ENCODE assay signal across 13 cellular contexts in genomic region chr2:23603156-23603555, GRCh38.
"Had no signal": no experiment of that assay in that cellular context is flagged by ENCODE, and none has a peak within 500 bp of the region (broad histone marks: within the 10 kb centered on the region; RNA-seq: fewer than 3 reads in every experiment).

No MANE protein-coding gene starts in this region.

- H3K27ac ChIP-seq: ascending aorta, breast epithelium, epithelial cell of prostate, SJCRH30 had no signal

- DNase-seq: activated CD4-positive, alpha-beta T cell treated with anti-CD3 and anti-CD28 coated beads, Interleukin-2, amount 10 ng/mL, durations not matched to agents 7 days and 5 days; activated CD4-positive, CD25-positive, alpha-beta regulatory T cell; activated naive CD4-positive, alpha-beta T cell; dermis blood vessel endothelial cell; psoas muscle; SJCRH30; stimulated activated CD4-positive, alpha-beta T cell treated with anti-CD3 and anti-CD28 coated beads, Interleukin-4, amount 100 ng/mL, for 1 hour; stimulated activated naive CD4-positive, alpha-beta T cell treated with Interleukin-2 at 50 U/mL for 16 hours had no signal

- H3K4me3 Mint-ChIP-seq: activated CD4-positive, alpha-beta T cell treated with anti-CD3 and anti-CD28 coated beads, Interleukin-2, amount 10 ng/mL, durations not matched to agents 7 days and 5 days; activated T-helper 1 cell treated with anti-CD3 and anti-CD28 coated beads, Interleukin-12 subunit alpha, Interleukin-12 subunit beta, Interleukin-2, Interleukin-4 antibody, amounts not matched to agents 30 ng/mL and 10 ng/mL and 1 ng/mL, durations not matched to agents 14 hours and 24 hours and 36 hours; nephron had no signal

- H3K27me3 ChIP-seq: ascending aorta, breast epithelium, SJCRH30 had no signal

- H3K27ac Mint-ChIP-seq: activated CD4-positive, alpha-beta T cell treated with anti-CD3 and anti-CD28 coated beads, Interleukin-2, amount 10 ng/mL, durations not matched to agents 7 days and 5 days; activated T-helper 1 cell treated with anti-CD3 and anti-CD28 coated beads, Interleukin-12 subunit alpha, Interleukin-12 subunit beta, Interleukin-2, Interleukin-4 antibody, amounts not matched to agents 30 ng/mL and 10 ng/mL and 1 ng/mL, durations not matched to agents 14 hours and 24 hours and 36 hours; nephron had no signal

- H3K36me3 ChIP-seq: ascending aorta, breast epithelium, SJCRH30 had no signal

- H3K4me1 Mint-ChIP-seq: activated CD4-positive, alpha-beta T cell treated with anti-CD3 and anti-CD28 coated beads, Interleukin-2, amount 10 ng/mL, durations not matched to agents 7 days and 5 days had no signal

- H3K4me1 ChIP-seq: ascending aorta, breast epithelium had no signal

- H3K27me3 Mint-ChIP-seq: activated CD4-positive, alpha-beta T cell treated with anti-CD3 and anti-CD28 coated beads, Interleukin-2, amount 10 ng/mL, durations not matched to agents 7 days and 5 days had no signal

- H3K9me3 ChIP-seq: breast epithelium, psoas muscle had no signal

- H3K4me3 ChIP-seq: ascending aorta, breast epithelium, psoas muscle, SJCRH30 had no signal
